In genomic region chr6:10237284-10238043, GRCh38 we compare ENCODE assay signal across 15 cellular contexts.
DNase-seq lines count a peak whose midpoint lies in the region; ATAC-seq and TF ChIP-seq lines count a peak whose summit lies in the region.
"Had no signal": no experiment of that assay in that cellular context is flagged by ENCODE, and none has a peak within 500 bp of the region (broad histone marks: within the 10 kb centered on the region; RNA-seq: fewer than 3 reads in every experiment).

No MANE protein-coding gene starts in this region.

- no peak overlapping the region for H3K56ac ChIP-seq in IMR-90 (ENCODE audit: extremely low read depth, insufficient read depth, low read length)

- H3K27ac Mint-ChIP-seq in Calu3 (ENCODE audit: unreplicated experiment) = no peak overlapping the region
- H3K27ac Mint-ChIP-seq: mesothelial cell of epicardium had no signal

- no peak overlapping the region for H3K14ac ChIP-seq in IMR-90 (replicated peaks; ENCODE audit: low read depth, low read length)

- H3K23ac ChIP-seq in IMR-90 (ENCODE audit: low read depth, low read length) = no peak overlapping the region

- POLR2A ChIA-PET in IMR-90 (lab: Charles Lee; ENCODE audit: unreplicated experiment) = no interaction called here

- H4K8ac ChIP-seq in IMR-90 (ENCODE audit: low read depth in 2 of 2, low read length in 2 of 2) = no peak overlapping the region

- H4K91ac ChIP-seq in IMR-90 (ENCODE audit: insufficient read depth, low read depth, low read length) = no peak overlapping the region

- dilution Hi-C loops in IMR-90 (cut with HindIII; ENCODE audit: low sequenced_read_pairs, unreplicated experiment) = no loop called here

- no peak overlapping the region for H2AK9ac ChIP-seq in IMR-90 (replicated peaks; ENCODE audit: low read depth, low read length, poor library complexity)

- H3K4me3 ChIP-seq in IMR-90 (ENCODE audit: insufficient read depth, low read depth, low read length) (no peak overlapping the region), adrenal gland (no peak overlapping the region), left lung (no peak overlapping the region)
- H3K4me3 ChIP-seq: ovary had no signal

- H3K27ac ChIP-seq in IMR-90 (ENCODE audit: insufficient read depth, low read length) = no peak overlapping the region
- no peak overlapping the region for H3K27ac ChIP-seq in adrenal gland
- no peak overlapping the region for H3K27ac ChIP-seq in left lung
- H3K27ac ChIP-seq: ovary had no signal

- TF ChIP-seq POLR2A in IMR-90 (IDR thresholded peaks at IDR 0.05; ENCODE audit: low read depth, low read length) (no peak), adrenal gland (IDR thresholded peaks at IDR 0.05) (no peak)

- no peak overlapping the region for H2BK15ac ChIP-seq in IMR-90 (ENCODE audit: low read depth, low read length)

- no peak overlapping the region for H2AK5ac ChIP-seq in IMR-90 (ENCODE audit: low read depth, low read length)

- no peak for TF ChIP-seq RAD21 in IMR-90 (IDR thresholded peaks at IDR 0.05; ENCODE audit: low read length)

- no peak overlapping the region for H3K4me3 Mint-ChIP-seq in Calu3 (ENCODE audit: low read depth, unreplicated experiment)
- H3K4me3 Mint-ChIP-seq: mesothelial cell of epicardium had no signal

- no peaks in the 10 kb centered on the region for H3K4me1 Mint-ChIP-seq in Calu3 (ENCODE audit: low read depth, unreplicated experiment)
- H3K4me1 Mint-ChIP-seq: mesothelial cell of epicardium had no signal

- H4K20me1 ChIP-seq in IMR-90 (ENCODE audit: insufficient read depth, low read length) = no peaks in the 10 kb centered on the region

- no peaks in the 10 kb centered on the region for H3K36me3 Mint-ChIP-seq in Calu3 (ENCODE audit: insufficient read depth, unreplicated experiment)
- H3K36me3 Mint-ChIP-seq: mesothelial cell of epicardium had no signal

- no peaks in the 10 kb centered on the region for H3K79me1 ChIP-seq in IMR-90 (ENCODE audit: low read depth in 1 of 2, low read length in 2 of 2)

- no peaks in the 10 kb centered on the region for H3K9me3 Mint-ChIP-seq in Calu3 (ENCODE audit: low read depth, unreplicated experiment)
- H3K9me3 Mint-ChIP-seq: mesothelial cell of epicardium had no signal

- H3K9me1 ChIP-seq in IMR-90 (ENCODE audit: insufficient read depth, low read length) = no peaks in the 10 kb centered on the region

- H3K27me3 Mint-ChIP-seq in Calu3 (ENCODE audit: unreplicated experiment) = no peaks in the 10 kb centered on the region

- no peak for TF ChIP-seq CTCF in Calu3 (IDR thresholded peaks at IDR 0.05; ENCODE audit: unreplicated experiment)
- no peak for TF ChIP-seq CTCF in IMR-90 (conservative IDR thresholded peaks at IDR 0.05; ENCODE audit: low read depth, low read length)
- no peak for TF ChIP-seq CTCF in adrenal gland (IDR thresholded peaks at IDR 0.05)
- no peak for TF ChIP-seq CTCF in left lung (IDR thresholded peaks at IDR 0.05)

- ATAC-seq in IMR-90 (ENCODE audit: low read depth) (no peak), left lung (peak; percentile 39)

- H2AFZ ChIP-seq in IMR-90 (replicated peaks; ENCODE audit: low read length, poor library complexity) = no peak overlapping the region

- no peak overlapping the region for H2BK120ac ChIP-seq in IMR-90 (ENCODE audit: low read depth, low read length)

- no peak overlapping the region for H3K4ac ChIP-seq in IMR-90 (ENCODE audit: low read depth, low read length)

- no peak overlapping the region for H2BK5ac ChIP-seq in IMR-90 (ENCODE audit: low read depth, low read length, poor library complexity, severe bottlenecking)

- CTCF ChIA-PET in Calu3 (lab: Charles Lee) (no interaction called here), IMR-90 (lab: Yijun Ruan, JAX) (no interaction called here)

- H3K9me3 ChIP-seq in IMR-90 (ENCODE audit: control insufficient read depth, insufficient read depth, low read length) = peaks cover 12% of the 10 kb centered on the region; the same call in 1 of the 2 replicates
- no peaks in the 10 kb centered on the region for H3K9me3 ChIP-seq in adrenal gland (replicated peaks in 1 of 3)
- H3K9me3 ChIP-seq in left lung = no peaks in the 10 kb centered on the region
- H3K9me3 ChIP-seq: ovary, SK-N-SH had no signal

- H4K5ac ChIP-seq in IMR-90 (ENCODE audit: low read depth, low read length) = no peak overlapping the region

- no peaks in the 10 kb centered on the region for H3K27me3 ChIP-seq in IMR-90 (ENCODE audit: control insufficient read depth, insufficient read depth, low read length)
- no peaks in the 10 kb centered on the region for H3K27me3 ChIP-seq in adrenal gland
- H3K27me3 ChIP-seq in left lung = no peaks in the 10 kb centered on the region
- H3K27me3 ChIP-seq: ovary had no signal

- in situ Hi-C loops in IMR-90 (cut with MboI; ENCODE audit: low sequenced_read_pairs) = no loop called here

- no peaks in the 10 kb centered on the region for H3K4me1 ChIP-seq in IMR-90 (ENCODE audit: control insufficient read depth, insufficient read depth, low read length)
- H3K4me1 ChIP-seq in adrenal gland (replicated peaks in 1 of 2) = no peaks in the 10 kb centered on the region
- H3K4me1 ChIP-seq in left lung = no peaks in the 10 kb centered on the region

- H3K9ac ChIP-seq in IMR-90 (ENCODE audit: low read depth, low read length) = no peak overlapping the region
- H3K9ac ChIP-seq: SK-N-SH had no signal

- no peak overlapping the region for H3K18ac ChIP-seq in IMR-90 (ENCODE audit: low read depth, low read length)

- no TSS peak for BruUV-seq in Calu3 (replicated peaks; lab: Mats Ljungman, UMichigan)
- no TSS peak for BruUV-seq in IMR-90 (replicated peaks; lab: Mats Ljungman, UMichigan)

- no CpG with 5 or more reads among the region's 10 CpGs for WGBS in IMR-90 (ENCODE audit: extremely low coverage in 2 of 2, insufficient read length in 1 of 2), 2 experiments
- WGBS in adrenal gland, 4 donors = 61 to 71% (median 64%) methylated on average over 10 of the region's 10 CpGs

- H3K36me3 ChIP-seq in IMR-90 (ENCODE audit: control insufficient read depth, insufficient read depth, low read length) (no peaks in the 10 kb centered on the region), adrenal gland (replicated peaks in 1 of 2) (no peaks in the 10 kb centered on the region), left lung (no peaks in the 10 kb centered on the region)
- H3K36me3 ChIP-seq: ovary had no signal

- H2BK20ac ChIP-seq in IMR-90 (ENCODE audit: low read depth, low read length) = no peak overlapping the region

- no peak overlapping the region for H3K4me2 ChIP-seq in IMR-90 (ENCODE audit: low read depth, low read length)
- H3K4me2 ChIP-seq: SK-N-SH had no signal

- DNase-seq in Calu3 (peak; percentile 46), IMR-90 (peak; percentile 1), adrenal gland (peak in 4 of 7 donors; percentile 2 to 25 (median 17)), left lung (no peak), DMS114 treated with DMSO at 0.1 percent for 48 hours (lab: John Stamatoyannopoulos, UW; ENCODE audit: unreplicated experiment) (no peak), DMS153 treated with DMSO at 0.1 percent for 48 hours (lab: John Stamatoyannopoulos, UW; ENCODE audit: unreplicated experiment) (no peak), NCI-H446 (lab: John Stamatoyannopoulos, UW) (no peak), CD1c-positive myeloid dendritic cell (ENCODE audit: extremely low spot score) (no peak)
- DNase-seq: activated CD8-positive, alpha-beta memory T cell treated with anti-CD3 and anti-CD28 coated beads, Interleukin-2, amount 50 U/mL, for 4 hours; activated naive CD4-positive, alpha-beta T cell treated with Interleukin-2 at 50 U/mL for 16 hours; effector CD4-positive, alpha-beta T cell; ovary; SK-N-SH; stimulated activated CD4-positive, alpha-beta T cell treated with anti-CD3 and anti-CD28 coated beads, Interleukin-12 subunit alpha, Interleukin-12 subunit beta, amount 100 ng/mL, for 4 hours had no signal

- intact Hi-C loops in Calu3 (cut with micrococcal nuclease; ENCODE audit: unreplicated experiment) (no loop called here), IMR-90 (cut with micrococcal nuclease) (no loop called here), adrenal gland (cut with DNase I) (no loop called here), left lung (cut with DNase I) (no loop called here)

TF ChIP-seq in IMR-90, 13 proteins besides CTCF, POLR2A, EP300 and RAD21:
- no peak for TF ChIP-seq SMC3 (IDR thresholded peaks at IDR 0.05; ENCODE audit: low read depth, low read length)
- no peak for TF ChIP-seq MAFK (IDR thresholded peaks at IDR 0.05; ENCODE audit: low read depth, low read length)
- TF ChIP-seq MAZ (IDR thresholded peaks at IDR 0.05; ENCODE audit: borderline replicate concordance, low read depth, low read length) = no peak
- TF ChIP-seq RFX5 (IDR thresholded peaks at IDR 0.05; ENCODE audit: low read depth, low read length) = no peak
- no peak for TF ChIP-seq MXI1 (IDR thresholded peaks at IDR 0.05; ENCODE audit: borderline replicate concordance, low read depth, low read length)
- TF ChIP-seq NFE2L2 (IDR thresholded peaks at IDR 0.05; ENCODE audit: low read depth, low read length) = no peak
- no peak for TF ChIP-seq USF2 (IDR thresholded peaks at IDR 0.05; ENCODE audit: low read depth, low read length)
- no peak for TF ChIP-seq BHLHE40 (IDR thresholded peaks at IDR 0.05; ENCODE audit: low read depth, low read length)
- no peak for TF ChIP-seq CEBPB (IDR thresholded peaks at IDR 0.05; ENCODE audit: low read depth, low read length)
- no peak for TF ChIP-seq ELK1 (IDR thresholded peaks at IDR 0.05; ENCODE audit: borderline replicate concordance, low read depth, low read length)
- no peak for TF ChIP-seq CHD1 (IDR thresholded peaks at IDR 0.05; ENCODE audit: low read depth, low read length)
- TF ChIP-seq RCOR1 (IDR thresholded peaks at IDR 0.05; ENCODE audit: insufficient replicate concordance, low read length) = no peak
- TF ChIP-seq FOS (IDR thresholded peaks at IDR 0.05; ENCODE audit: low read depth, low read length) = no peak

Comparison
In these comparisons a context has a peak if more than half of its experiments do, and no peak if none do; other contexts are left out.
1. DNase-seq: peak in Calu3 (single experiment), IMR-90 (single experiment) and adrenal gland (4 of 7); none in left lung (0 of 2), DMS114 treated with DMSO at 0.1 percent for 48 hours (single experiment), DMS153 treated with DMSO at 0.1 percent for 48 hours (single experiment), NCI-H446 (0 of 2) and CD1c-positive myeloid dendritic cell (single experiment).